ENCODE assay signal across 1 cellular context in the genomic region with DNA sequence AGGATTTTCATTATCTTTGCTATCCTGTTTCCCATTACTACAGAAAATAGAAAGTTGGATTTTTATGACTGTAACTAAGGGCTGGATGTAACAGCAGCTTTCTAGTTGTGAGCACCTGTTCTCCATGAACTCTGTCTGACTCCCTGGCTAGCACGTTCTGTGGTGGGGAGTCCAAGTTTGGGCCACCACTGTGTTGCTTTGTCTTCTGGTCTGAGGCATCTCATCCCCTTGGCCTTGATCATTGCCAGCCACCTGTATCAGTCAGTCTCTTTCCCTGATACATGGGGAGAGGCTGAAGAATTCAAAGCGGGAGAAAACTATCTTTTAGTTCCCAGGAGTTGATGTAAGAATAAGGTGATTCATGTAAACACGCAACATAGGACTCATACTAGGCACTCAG.
TF ChIP-seq lines count a peak whose summit lies in the region.

No MANE protein-coding gene starts in this region.

TF ChIP-seq in SK-N-SH treated with all-trans-retinoic acid at 6 μM for 48 hours, 23 proteins besides CTCF, POLR2A, EP300 and RAD21 (continued from another document):
- no peak for TF ChIP-seq PPARA (CRISPR knock-in tag; IDR thresholded peaks at IDR 0.05; ENCODE audit: borderline replicate concordance)
- TF ChIP-seq TCF4 (CRISPR knock-in tag; IDR thresholded peaks at IDR 0.05; ENCODE audit: borderline replicate concordance) = no peak
